In the genomic region with DNA sequence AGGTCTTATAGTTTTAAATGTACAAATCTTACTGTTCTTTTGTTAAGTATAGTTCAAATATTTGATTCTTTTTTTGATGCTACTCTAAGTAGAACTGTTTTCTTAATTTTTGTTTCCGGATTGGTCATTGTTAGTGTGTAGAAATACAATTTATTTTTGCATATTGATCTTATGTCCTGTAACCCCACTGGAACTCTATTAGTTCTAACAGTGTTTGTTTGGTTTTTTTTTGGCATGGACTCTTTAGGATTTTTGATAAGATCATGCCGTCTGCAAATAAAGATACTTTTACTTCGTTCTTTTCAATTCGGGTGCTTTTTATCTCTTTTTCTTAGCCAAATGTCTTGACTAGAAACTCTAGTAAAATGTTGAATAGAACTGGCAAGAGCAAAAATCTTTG, we compare ENCODE assay signal across 28 cellular contexts.
"Had no signal": no experiment of that assay in that cellular context is flagged by ENCODE, and none has a peak within 500 bp of the region (broad histone marks: within the 10 kb centered on the region; RNA-seq: fewer than 3 reads in every experiment).

No MANE protein-coding gene starts in this region.

- H3K4me1 ChIP-seq: left lung, lower lobe of right lung, prostate gland, sigmoid colon, spleen, suprapubic skin, tibial artery, uterus had no signal

- H3K4me3 Mint-ChIP-seq: naive thymus-derived CD8-positive, alpha-beta T cell; nephron; neural crest cell; stimulated activated effector memory CD8-positive, alpha-beta T cell treated with anti-CD3 and anti-CD28 coated beads, Interleukin-12 subunit alpha, Interleukin-12 subunit beta, amount 100 ng/mL, for 72 hours; stimulated activated naive CD8-positive, alpha-beta T cell treated with anti-CD3 and anti-CD28 coated beads, Interleukin-15, Interleukin-2, amounts not matched to agents 100 ng/mL and 50 ng/mL, for 24 hours had no signal

- H3K27ac Mint-ChIP-seq: nephron; stimulated activated effector memory CD8-positive, alpha-beta T cell treated with anti-CD3 and anti-CD28 coated beads, Interleukin-12 subunit alpha, Interleukin-12 subunit beta, amount 100 ng/mL, for 72 hours; stimulated activated naive CD8-positive, alpha-beta T cell treated with anti-CD3 and anti-CD28 coated beads, Interleukin-15, Interleukin-2, amounts not matched to agents 100 ng/mL and 50 ng/mL, for 24 hours had no signal

- H3K9me3 ChIP-seq: left lung, lower lobe of right lung, pancreas, prostate gland, sigmoid colon, spleen, suprapubic skin, thoracic aorta, tibial artery, uterus had no signal

- H3K27me3 Mint-ChIP-seq: naive thymus-derived CD8-positive, alpha-beta T cell; stimulated activated naive CD8-positive, alpha-beta T cell treated with anti-CD3 and anti-CD28 coated beads, Interleukin-15, Interleukin-2, amounts not matched to agents 100 ng/mL and 50 ng/mL, for 24 hours had no signal

- H3K27ac ChIP-seq: left lung, lower lobe of right lung, pancreas, prostate gland, sigmoid colon, spleen, suprapubic skin, thoracic aorta, tibial artery, uterus had no signal

- H3K4me1 Mint-ChIP-seq: naive thymus-derived CD8-positive, alpha-beta T cell; nephron; neural crest cell; stimulated activated effector memory CD8-positive, alpha-beta T cell treated with anti-CD3 and anti-CD28 coated beads, Interleukin-12 subunit alpha, Interleukin-12 subunit beta, amount 100 ng/mL, for 72 hours had no signal

- H3K27me3 ChIP-seq: left lung, pancreas, sigmoid colon, spleen, suprapubic skin, tibial artery, uterus had no signal

- H3K36me3 ChIP-seq: prostate gland, uterus had no signal

- H3K4me3 ChIP-seq: left lung, lower lobe of right lung, pancreas, prostate gland, sigmoid colon, spleen, suprapubic skin, thoracic aorta, tibial artery, uterus had no signal

- DNase-seq: hippocampal formation; kidney glomerular epithelial cell; left cardiac atrium; left lung; lower lobe of right lung; mammary epithelial cell; naive thymus-derived CD8-positive, alpha-beta T cell; nucleus accumbens; pancreas; posterior cingulate gyrus; retina; right cardiac atrium; sigmoid colon; small intestine; spleen; stimulated activated CD4-positive, alpha-beta T cell treated with anti-CD3 and anti-CD28 coated beads, Interleukin-4, amount 100 ng/mL, for 24 hours; stimulated activated naive CD4-positive, alpha-beta T cell; tibial artery; trophoblast cell; uterus had no signal

- FAIRE-seq: keratinocyte had no signal

- H3K9me3 Mint-ChIP-seq: nephron; stimulated activated effector memory CD8-positive, alpha-beta T cell treated with anti-CD3 and anti-CD28 coated beads, Interleukin-12 subunit alpha, Interleukin-12 subunit beta, amount 100 ng/mL, for 72 hours; stimulated activated naive CD8-positive, alpha-beta T cell treated with anti-CD3 and anti-CD28 coated beads, Interleukin-15, Interleukin-2, amounts not matched to agents 100 ng/mL and 50 ng/mL, for 24 hours had no signal
